ENCODE assay signal across 8 cellular contexts in genomic region chr1:37553598-37553926, GRCh38. TPM values are rescaled to one million over a fixed set of nuclear protein-coding genes. Genes with fewer than 3 reads are reported as not detected.
DNase-seq lines count a peak whose midpoint lies in the region; ATAC-seq and TF ChIP-seq lines count a peak whose summit lies in the region.

No MANE protein-coding gene starts in this region.

- H3K9ac ChIP-seq in mesendoderm (ENCODE audit: low read length): peak overlapping the region; percentile 72

- H3K27me3 ChIP-seq in A673 (replicated peaks; ENCODE audit: insufficient read depth, low read depth, low read length, poor library complexity) (no peaks in the 10 kb centered on the region), mesendoderm (ENCODE audit: insufficient read depth, low read length, poor library complexity) (no peaks in the 10 kb centered on the region)

- H4K5ac ChIP-seq in mesendoderm (ENCODE audit: low read length): no peak overlapping the region

- POLR2A ChIA-PET in A673 (lab: Charles Lee; ENCODE audit: low non-redundant PET): interaction anchor here (0.7 kb wide), 1 partner anchor 994 kb away, joined by 5 read pairs; no protein-coding TSS in a partner anchor

- H3K23ac ChIP-seq in mesendoderm (ENCODE audit: low read length): peak overlapping the region; percentile 20

- CTCF ChIA-PET in A673 (lab: Charles Lee): no interaction called here

- peak overlapping the region; percentile 86 for H3K4me2 ChIP-seq in mesendoderm (ENCODE audit: low read length)

- H3K9me3 ChIP-seq in A673 (ENCODE audit: low read depth, low read length, poor library complexity, severe bottlenecking): peaks cover 6% of the 10 kb centered on the region

- TF ChIP-seq CTCF in A673 (conservative IDR thresholded peaks at IDR 0.05; ENCODE audit: low read depth, low read length) (no peak), astrocyte of the cerebellum (IDR thresholded peaks at IDR 0.05; ENCODE audit: low read depth, low read length, missing control alignments) (no peak)

- BruUV-seq in A673 (replicated peaks; lab: Mats Ljungman, UMichigan): no TSS peak

- WGBS in mesendoderm (ENCODE audit: extremely low coverage, insufficient coverage, low lambda C conversion rate): no CpG with 5 or more reads among the region's 11 CpGs

- H3K27ac ChIP-seq in A673 (ENCODE audit: low read depth, low read length, poor library complexity, severe bottlenecking) (peak overlapping the region; percentile 88), mesendoderm (ENCODE audit: low read depth, low read length) (no peak overlapping the region), caudate nucleus (ENCODE audit: low read depth, low read length) (no peak overlapping the region)

- no peak overlapping the region for H3K4ac ChIP-seq in mesendoderm (ENCODE audit: low read depth, low read length)

- no peak overlapping the region for H3K18ac ChIP-seq in mesendoderm (ENCODE audit: low read length)

- peaks cover 15% of the 10 kb centered on the region for H3K79me2 ChIP-seq in mesendoderm (ENCODE audit: control insufficient read depth, insufficient read depth, low read length)

- no peak overlapping the region for H2BK5ac ChIP-seq in mesendoderm (ENCODE audit: low read length)

- H2AK5ac ChIP-seq in mesendoderm (ENCODE audit: low read length): no peak overlapping the region

- H3K36me3 ChIP-seq in A673 (ENCODE audit: insufficient read depth, low read length, poor library complexity, severe bottlenecking) (peaks cover 17% of the 10 kb centered on the region), mesendoderm (ENCODE audit: control insufficient read depth, insufficient read depth, low read length) (no peaks in the 10 kb centered on the region)

- peak; percentile 30 for ATAC-seq in HG03025 (IDR thresholded peaks at IDR 0.05; ENCODE audit: low FRiP score, unreplicated experiment)
- no peak for ATAC-seq in HG03565 (IDR thresholded peaks at IDR 0.05; ENCODE audit: unreplicated experiment)
- ATAC-seq in GM21717 (IDR thresholded peaks at IDR 0.05; ENCODE audit: unreplicated experiment): no peak

- H4K8ac ChIP-seq in mesendoderm (ENCODE audit: low read depth, low read length): no peak overlapping the region

- no peak overlapping the region for H2BK120ac ChIP-seq in mesendoderm (ENCODE audit: low read depth, low read length)

- in situ Hi-C loops in astrocyte of the cerebellum (cut with HindIII; ENCODE audit: low sequenced_read_pairs): loop anchor here (10.0 kb wide), 1 partner anchor 59 kb away; no protein-coding TSS in a partner anchor

- H3K4me3 ChIP-seq in A673 (ENCODE audit: low read depth, low read length, poor library complexity, severe bottlenecking) (peak overlapping the region; percentile 94), astrocyte of the cerebellum (ENCODE audit: low read depth, low read length) (peak overlapping the region; percentile 98), mesendoderm (ENCODE audit: low read length) (peak overlapping the region; percentile 97)

- H3K4me1 ChIP-seq in A673 (ENCODE audit: insufficient read depth, low read length, poor library complexity, severe bottlenecking) (peaks cover 9% of the 10 kb centered on the region), mesendoderm (ENCODE audit: control insufficient read depth, low read depth, low read length) (peaks cover 4% of the 10 kb centered on the region)

- DNase-seq in A673 (ENCODE audit: low spot score): no peak
- no peak for DNase-seq in astrocyte of the cerebellum (ENCODE audit: low read depth)
- DNase-seq in mesendoderm: no peak
- DNase-seq in caudate nucleus (lab: John Stamatoyannopoulos, UW): no peak
- DNase-seq in NCI-H187 treated with DMSO at 0.1 percent for 48 hours (lab: John Stamatoyannopoulos, UW): no peak

- H2BK15ac ChIP-seq in mesendoderm (replicated peaks; ENCODE audit: low read depth): no peak overlapping the region

- H3K56ac ChIP-seq in mesendoderm (ENCODE audit: low read length): peak overlapping the region; percentile 83

- peaks cover 13% of the 10 kb centered on the region for H3K79me1 ChIP-seq in mesendoderm (ENCODE audit: low read length)

- intact Hi-C loops in A673 (cut with micrococcal nuclease; ENCODE audit: unreplicated experiment): no loop called here

RNA-seq across cellular contexts. Expression of gene SNIP1, which starts 0.5 kb away (rescaled TPM):
- 18.1 and 18.3 TPM in 2 replicates for total RNA-seq in A673 (2021)
- polyA plus RNA-seq in mesendoderm (2013, experiment 1 of 2): 5.2 TPM
- polyA plus RNA-seq in mesendoderm (2013, experiment 2 of 2): 5.1 TPM

RNA-seq across cellular contexts. Expression of gene DNALI1, which starts 3.2 kb away (rescaled TPM):
- total RNA-seq in A673 (2021): 6.3 and 11.8 TPM in 2 replicates
- 8.0 TPM for polyA plus RNA-seq in mesendoderm (2013, experiment 1 of 2)
- 7.9 TPM for polyA plus RNA-seq in mesendoderm (2013, experiment 2 of 2)

RNA-seq across cellular contexts. Expression of gene MEAF6, which starts 39.0 kb away (rescaled TPM):
- total RNA-seq in A673 (2021): 73.8 and 75.7 TPM in 2 replicates
- 42.9 TPM for polyA plus RNA-seq in mesendoderm (2013, experiment 1 of 2)
- 44.9 TPM for polyA plus RNA-seq in mesendoderm (2013, experiment 2 of 2)

RNA-seq across cellular contexts. Expression of gene GNL2, which starts 42.2 kb away (rescaled TPM):
- total RNA-seq in A673 (2021): 101 and 121 TPM in 2 replicates
- polyA plus RNA-seq in mesendoderm (2013, experiment 1 of 2): 235 TPM
- polyA plus RNA-seq in mesendoderm (2013, experiment 2 of 2): 230 TPM
